In genomic region chr20:57680131-57680716, GRCh38 we compare ENCODE assay signal across 1 cellular context.
TF ChIP-seq lines count a peak whose summit lies in the region.

No MANE protein-coding gene starts in this region.

TF ChIP-seq in GM12878, 131 proteins besides CTCF, POLR2A, EP300 and RAD21 (continued from another document and continues in another):
- TF ChIP-seq ZBTB4 (CRISPR knock-in tag; IDR thresholded peaks at IDR 0.05) = no peak
- peak; percentile 71 for TF ChIP-seq SPI1 (IDR thresholded peaks at IDR 0.05; ENCODE audit: borderline replicate concordance, insufficient read depth, low read depth, low read length)
- TF ChIP-seq MEF2B (IDR thresholded peaks at IDR 0.05; ENCODE audit: partially characterized antibody, poor library complexity, severe bottlenecking) = peak; percentile 98
- TF ChIP-seq, protein P1, sequence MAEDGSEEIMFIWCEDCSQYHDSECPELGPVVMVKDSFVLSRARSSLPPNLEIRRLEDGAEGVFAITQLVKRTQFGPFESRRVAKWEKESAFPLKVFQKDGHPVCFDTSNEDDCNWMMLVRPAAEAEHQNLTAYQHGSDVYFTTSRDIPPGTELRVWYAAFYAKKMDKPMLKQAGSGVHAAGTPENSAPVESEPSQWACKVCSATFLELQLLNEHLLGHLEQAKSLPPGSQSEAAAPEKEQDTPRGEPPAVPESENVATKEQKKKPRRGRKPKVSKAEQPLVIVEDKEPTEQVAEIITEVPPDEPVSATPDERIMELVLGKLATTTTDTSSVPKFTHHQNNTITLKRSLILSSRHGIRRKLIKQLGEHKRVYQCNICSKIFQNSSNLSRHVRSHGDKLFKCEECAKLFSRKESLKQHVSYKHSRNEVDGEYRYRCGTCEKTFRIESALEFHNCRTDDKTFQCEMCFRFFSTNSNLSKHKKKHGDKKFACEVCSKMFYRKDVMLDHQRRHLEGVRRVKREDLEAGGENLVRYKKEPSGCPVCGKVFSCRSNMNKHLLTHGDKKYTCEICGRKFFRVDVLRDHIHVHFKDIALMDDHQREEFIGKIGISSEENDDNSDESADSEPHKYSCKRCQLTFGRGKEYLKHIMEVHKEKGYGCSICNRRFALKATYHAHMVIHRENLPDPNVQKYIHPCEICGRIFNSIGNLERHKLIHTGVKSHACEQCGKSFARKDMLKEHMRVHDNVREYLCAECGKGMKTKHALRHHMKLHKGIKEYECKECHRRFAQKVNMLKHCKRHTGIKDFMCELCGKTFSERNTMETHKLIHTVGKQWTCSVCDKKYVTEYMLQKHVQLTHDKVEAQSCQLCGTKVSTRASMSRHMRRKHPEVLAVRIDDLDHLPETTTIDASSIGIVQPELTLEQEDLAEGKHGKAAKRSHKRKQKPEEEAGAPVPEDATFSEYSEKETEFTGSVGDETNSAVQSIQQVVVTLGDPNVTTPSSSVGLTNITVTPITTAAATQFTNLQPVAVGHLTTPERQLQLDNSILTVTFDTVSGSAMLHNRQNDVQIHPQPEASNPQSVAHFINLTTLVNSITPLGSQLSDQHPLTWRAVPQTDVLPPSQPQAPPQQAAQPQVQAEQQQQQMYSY (CRISPR knock-in tag; IDR thresholded peaks at IDR 0.05) = no peak
- no peak for TF ChIP-seq ZNF384 (IDR thresholded peaks at IDR 0.05; ENCODE audit: borderline replicate concordance, low read depth, low read length)
- TF ChIP-seq SUZ12 (IDR thresholded peaks at IDR 0.05; ENCODE audit: unreplicated experiment) = no peak
- peak; percentile 38; the same call in 1 of the 2 replicates for TF ChIP-seq BMI1 (IDR thresholded peaks at IDR 0.05; ENCODE audit: borderline replicate concordance)
- no peak for TF ChIP-seq HDAC6 (IDR thresholded peaks at IDR 0.05; ENCODE audit: unreplicated experiment)
- peak; percentile 81; the same call in 1 of the 2 replicates for TF ChIP-seq MLLT1 (IDR thresholded peaks at IDR 0.05)
- no peak for TF ChIP-seq KDM1A (IDR thresholded peaks at IDR 0.05; ENCODE audit: borderline replicate concordance)
- peak; percentile 5; the same call in 1 of the 2 replicates for TF ChIP-seq ZNF24 (IDR thresholded peaks at IDR 0.05)
- peak; percentile 77; the same call in 1 of the 2 replicates for TF ChIP-seq ATF7 (IDR thresholded peaks at IDR 0.05; ENCODE audit: low read depth)
- no peak for TF ChIP-seq PAX8 (IDR thresholded peaks at IDR 0.05)
- peak; percentile 81 for TF ChIP-seq NBN (IDR thresholded peaks at IDR 0.05)
- no peak for TF ChIP-seq RAD51 (IDR thresholded peaks at IDR 0.05)
- TF ChIP-seq BACH1 (IDR thresholded peaks at IDR 0.05; ENCODE audit: borderline replicate concordance) = no peak
- peak in 1 of 2 experiments; percentile 87; a peak in 2 of 4 replicates for TF ChIP-seq ETV6 (conservative IDR thresholded peaks at IDR 0.05 in 1 of 2, IDR thresholded peaks at IDR 0.05 in 1 of 2; ENCODE audit: borderline replicate concordance in 1 of 2, low read depth in 1 of 2)
- TF ChIP-seq ZNF207 (IDR thresholded peaks at IDR 0.05; ENCODE audit: borderline replicate concordance) = no peak
- TF ChIP-seq SUPT20H (IDR thresholded peaks at IDR 0.05; ENCODE audit: borderline replicate concordance, control insufficient read depth, low read depth, low read length) = no peak
- 0 out of 2 replicates have a peak, but pooled peaks have one; percentile 31 for TF ChIP-seq PML (IDR thresholded peaks at IDR 0.05; ENCODE audit: low read length)
- TF ChIP-seq GATAD2B (conservative IDR thresholded peaks at IDR 0.05; ENCODE audit: low read depth) = peak; percentile 56
- peak; percentile 74 for TF ChIP-seq RELA (IDR thresholded peaks at IDR 0.05; ENCODE audit: borderline replicate concordance, partially characterized antibody)
- TF ChIP-seq SMC3 (IDR thresholded peaks at IDR 0.05; ENCODE audit: borderline replicate concordance, low read length) = no peak
- TF ChIP-seq TAF1 (IDR thresholded peaks at IDR 0.05; ENCODE audit: borderline replicate concordance, low read depth, low read length) = no peak
- 0 out of 2 replicates have a peak, but pooled peaks have one; percentile 17 for TF ChIP-seq MYB (IDR thresholded peaks at IDR 0.05; ENCODE audit: borderline replicate concordance, low read depth, low read length)
- TF ChIP-seq NR2F1 (conservative IDR thresholded peaks at IDR 0.05) = peak; percentile 91
- peak; percentile 22 for TF ChIP-seq SMAD1 (IDR thresholded peaks at IDR 0.05; ENCODE audit: low read depth, partially characterized antibody)
- no peak for TF ChIP-seq ZNF622 (IDR thresholded peaks at IDR 0.05)
- no peak for TF ChIP-seq MYC (IDR thresholded peaks at IDR 0.05; ENCODE audit: insufficient read depth, insufficient read length, insufficient replicate concordance, low read length, severe bottlenecking)
- TF ChIP-seq MEF2A (IDR thresholded peaks at IDR 0.05; ENCODE audit: insufficient read depth, low read depth, low read length) = peak; percentile 90
- TF ChIP-seq BHLHE40 (IDR thresholded peaks at IDR 0.05; ENCODE audit: borderline replicate concordance in 1 of 2, low read depth in 2 of 2, low read length in 1 of 2) = peak; percentile 72 to 80
- no peak for TF ChIP-seq LARP7 (IDR thresholded peaks at IDR 0.05)
- TF ChIP-seq TCF3 (IDR thresholded peaks at IDR 0.05; ENCODE audit: borderline replicate concordance, insufficient read depth, low read depth, low read length) = peak; percentile 63; the same call in 1 of the 2 replicates
- TF ChIP-seq STAT1 (conservative IDR thresholded peaks at IDR 0.05) = no peak
- no peak for TF ChIP-seq ZNF592 (IDR thresholded peaks at IDR 0.05)
- TF ChIP-seq HDGF (IDR thresholded peaks at IDR 0.05) = no peak
- TF ChIP-seq HDAC2 (IDR thresholded peaks at IDR 0.05) = no peak
- TF ChIP-seq RFX5 (IDR thresholded peaks at IDR 0.05; ENCODE audit: low read depth, low read length) = no peak
- TF ChIP-seq YBX1 (IDR thresholded peaks at IDR 0.05) = no peak
- TF ChIP-seq CREM (IDR thresholded peaks at IDR 0.05; ENCODE audit: low read depth) = peak; percentile 79
- TF ChIP-seq, protein P2, sequence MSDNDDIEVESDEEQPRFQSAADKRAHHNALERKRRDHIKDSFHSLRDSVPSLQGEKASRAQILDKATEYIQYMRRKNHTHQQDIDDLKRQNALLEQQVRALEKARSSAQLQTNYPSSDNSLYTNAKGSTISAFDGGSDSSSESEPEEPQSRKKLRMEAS (IDR thresholded peaks at IDR 0.05; ENCODE audit: low read depth, low read length) = 0 out of 2 replicates have a peak, but pooled peaks have one; percentile 28
- no peak for TF ChIP-seq HSF1 (IDR thresholded peaks at IDR 0.05; ENCODE audit: low read depth, low read length)
- TF ChIP-seq ZNF274 (IDR thresholded peaks at IDR 0.05; ENCODE audit: insufficient read depth, insufficient read length) = no peak
- peak; percentile 87 to 90 for TF ChIP-seq IKZF2 (IDR thresholded peaks at IDR 0.05)
- TF ChIP-seq, protein P3, sequence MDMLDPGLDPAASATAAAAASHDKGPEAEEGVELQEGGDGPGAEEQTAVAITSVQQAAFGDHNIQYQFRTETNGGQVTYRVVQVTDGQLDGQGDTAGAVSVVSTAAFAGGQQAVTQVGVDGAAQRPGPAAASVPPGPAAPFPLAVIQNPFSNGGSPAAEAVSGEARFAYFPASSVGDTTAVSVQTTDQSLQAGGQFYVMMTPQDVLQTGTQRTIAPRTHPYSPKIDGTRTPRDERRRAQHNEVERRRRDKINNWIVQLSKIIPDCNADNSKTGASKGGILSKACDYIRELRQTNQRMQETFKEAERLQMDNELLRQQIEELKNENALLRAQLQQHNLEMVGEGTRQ (IDR thresholded peaks at IDR 0.05; ENCODE audit: borderline replicate concordance, low read depth, low read length) = no peak
- TF ChIP-seq, protein P4, sequence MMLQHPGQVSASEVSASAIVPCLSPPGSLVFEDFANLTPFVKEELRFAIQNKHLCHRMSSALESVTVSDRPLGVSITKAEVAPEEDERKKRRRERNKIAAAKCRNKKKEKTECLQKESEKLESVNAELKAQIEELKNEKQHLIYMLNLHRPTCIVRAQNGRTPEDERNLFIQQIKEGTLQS (IDR thresholded peaks at IDR 0.05; ENCODE audit: borderline replicate concordance, extremely low read depth, low read depth, low read length) = no peak
- TF ChIP-seq TBL1XR1 (IDR thresholded peaks at IDR 0.05; ENCODE audit: low read depth, low read length) = peak; percentile 71
- peak; percentile 93 for TF ChIP-seq MTA2 (IDR thresholded peaks at IDR 0.05; ENCODE audit: low read depth)
- TF ChIP-seq NKRF (conservative IDR thresholded peaks at IDR 0.05) = no peak
- TF ChIP-seq CHD2 (IDR thresholded peaks at IDR 0.05; ENCODE audit: borderline replicate concordance, low read depth, low read length) = no peak; the same call in 1 of the 2 replicates
